ENCODE assay signal across 23 cellular contexts in genomic region chr20:40294747-40295146, GRCh38.
"Had no signal": no experiment of that assay in that cellular context is flagged by ENCODE, and none has a peak within 500 bp of the region (broad histone marks: within the 10 kb centered on the region; RNA-seq: fewer than 3 reads in every experiment).

No MANE protein-coding gene starts in this region.

- ATAC-seq: activated CD4-positive, alpha-beta T cell treated with anti-CD3 and anti-CD28 coated beads for 36 hours; left lobe of liver; T-helper 17 cell had no signal

- H3K27ac ChIP-seq: brain microvascular endothelial cell, hepatocyte, suprapubic skin had no signal

- H3K27ac Mint-ChIP-seq: activated B cell treated with CpG ODN at 0.5 μM for 24 hours; activated CD4-positive, alpha-beta T cell treated with anti-CD3 and anti-CD28 coated beads for 36 hours; activated naive CD4-positive, alpha-beta T cell treated with anti-CD3 and anti-CD28 coated beads, Interleukin-2, amount 10 ng/mL, durations not matched to agents 7 days and 5 days; endodermal cell; immature natural killer cell; memory B cell; stimulated activated naive CD8-positive, alpha-beta T cell treated with anti-CD3 and anti-CD28 coated beads, Interleukin-15, Interleukin-2, amounts not matched to agents 100 ng/mL and 50 ng/mL, for 24 hours; T-helper 17 cell had no signal

- H3K27me3 Mint-ChIP-seq: activated B cell treated with CpG ODN at 0.5 μM for 24 hours; activated naive CD4-positive, alpha-beta T cell treated with anti-CD3 and anti-CD28 coated beads, Interleukin-2, amount 10 ng/mL, durations not matched to agents 7 days and 5 days had no signal

- H3K4me3 ChIP-seq: hepatocyte, suprapubic skin, uterus had no signal

- H3K4me2 ChIP-seq: hepatocyte had no signal

- H3K4me1 Mint-ChIP-seq: activated B cell treated with CpG ODN at 0.5 μM for 24 hours; activated CD4-positive, alpha-beta T cell treated with anti-CD3 and anti-CD28 coated beads for 36 hours; activated naive CD4-positive, alpha-beta T cell treated with anti-CD3 and anti-CD28 coated beads, Interleukin-2, amount 10 ng/mL, durations not matched to agents 7 days and 5 days; immature natural killer cell; memory B cell; T-helper 17 cell had no signal

- H3K36me3 ChIP-seq: brain microvascular endothelial cell, suprapubic skin, uterus had no signal

- H3K79me2 ChIP-seq: hepatocyte had no signal

- H3K9me3 Mint-ChIP-seq: activated naive CD4-positive, alpha-beta T cell treated with anti-CD3 and anti-CD28 coated beads, Interleukin-2, amount 10 ng/mL, durations not matched to agents 7 days and 5 days; endodermal cell; memory B cell; stimulated activated naive CD8-positive, alpha-beta T cell treated with anti-CD3 and anti-CD28 coated beads, Interleukin-15, Interleukin-2, amounts not matched to agents 100 ng/mL and 50 ng/mL, for 24 hours had no signal

- H3K4me3 Mint-ChIP-seq: activated B cell treated with CpG ODN at 0.5 μM for 24 hours; activated CD4-positive, alpha-beta T cell treated with anti-CD3 and anti-CD28 coated beads for 36 hours; activated naive CD4-positive, alpha-beta T cell treated with anti-CD3 and anti-CD28 coated beads, Interleukin-2, amount 10 ng/mL, durations not matched to agents 7 days and 5 days; endodermal cell; immature natural killer cell; memory B cell; stimulated activated naive CD8-positive, alpha-beta T cell treated with anti-CD3 and anti-CD28 coated beads, Interleukin-15, Interleukin-2, amounts not matched to agents 100 ng/mL and 50 ng/mL, for 24 hours; T-helper 17 cell had no signal

- H3K36me3 Mint-ChIP-seq: activated naive CD4-positive, alpha-beta T cell treated with anti-CD3 and anti-CD28 coated beads, Interleukin-2, amount 10 ng/mL, durations not matched to agents 7 days and 5 days; immature natural killer cell; memory B cell had no signal

- H3K27me3 ChIP-seq: brain microvascular endothelial cell, hepatocyte, suprapubic skin, uterus had no signal

- H2AFZ ChIP-seq: hepatocyte had no signal

- DNase-seq: activated B cell treated with CpG ODN at 0.5 μM for 24 hours; activated CD4-positive, alpha-beta T cell treated with anti-CD3 and anti-CD28 coated beads for 36 hours; activated CD4-positive, alpha-beta T cell treated with anti-CD3 and anti-CD28 coated beads, Interleukin-2, amount 50 U/mL, for 4 hours; activated effector memory CD4-positive, alpha-beta T cell treated with Interleukin-2 at 50 U/mL for 16 hours; activated naive CD4-positive, alpha-beta T cell treated with anti-CD3 and anti-CD28 coated beads, Interleukin-2, amount 10 ng/mL, durations not matched to agents 7 days and 5 days; activated T-cell treated with anti-CD3 and anti-CD28 coated beads, Interleukin-2, amount 50 U/mL, for 48 hours; brain microvascular endothelial cell; caudate nucleus; endodermal cell; foreskin fibroblast; immature natural killer cell; occipital lobe; posterior cingulate gyrus; retina; stimulated activated CD4-positive, alpha-beta T cell treated with anti-CD3 and anti-CD28 coated beads, Interleukin-1b, Interleukin-23, amount 100 ng/mL, for 48 hours; T-helper 17 cell; trophoblast cell had no signal

- H3K4me1 ChIP-seq: suprapubic skin, uterus had no signal
